Comparison of ENCODE assay signal across 1 cellular context in genomic region chr17:27478901-27479531, GRCh38.
TF ChIP-seq lines count a peak whose summit lies in the region.

No MANE protein-coding gene starts in this region.

TF ChIP-seq in GM23338, 12 proteins besides CTCF, POLR2A, EP300 and RAD21:
- TF ChIP-seq, protein P1, sequence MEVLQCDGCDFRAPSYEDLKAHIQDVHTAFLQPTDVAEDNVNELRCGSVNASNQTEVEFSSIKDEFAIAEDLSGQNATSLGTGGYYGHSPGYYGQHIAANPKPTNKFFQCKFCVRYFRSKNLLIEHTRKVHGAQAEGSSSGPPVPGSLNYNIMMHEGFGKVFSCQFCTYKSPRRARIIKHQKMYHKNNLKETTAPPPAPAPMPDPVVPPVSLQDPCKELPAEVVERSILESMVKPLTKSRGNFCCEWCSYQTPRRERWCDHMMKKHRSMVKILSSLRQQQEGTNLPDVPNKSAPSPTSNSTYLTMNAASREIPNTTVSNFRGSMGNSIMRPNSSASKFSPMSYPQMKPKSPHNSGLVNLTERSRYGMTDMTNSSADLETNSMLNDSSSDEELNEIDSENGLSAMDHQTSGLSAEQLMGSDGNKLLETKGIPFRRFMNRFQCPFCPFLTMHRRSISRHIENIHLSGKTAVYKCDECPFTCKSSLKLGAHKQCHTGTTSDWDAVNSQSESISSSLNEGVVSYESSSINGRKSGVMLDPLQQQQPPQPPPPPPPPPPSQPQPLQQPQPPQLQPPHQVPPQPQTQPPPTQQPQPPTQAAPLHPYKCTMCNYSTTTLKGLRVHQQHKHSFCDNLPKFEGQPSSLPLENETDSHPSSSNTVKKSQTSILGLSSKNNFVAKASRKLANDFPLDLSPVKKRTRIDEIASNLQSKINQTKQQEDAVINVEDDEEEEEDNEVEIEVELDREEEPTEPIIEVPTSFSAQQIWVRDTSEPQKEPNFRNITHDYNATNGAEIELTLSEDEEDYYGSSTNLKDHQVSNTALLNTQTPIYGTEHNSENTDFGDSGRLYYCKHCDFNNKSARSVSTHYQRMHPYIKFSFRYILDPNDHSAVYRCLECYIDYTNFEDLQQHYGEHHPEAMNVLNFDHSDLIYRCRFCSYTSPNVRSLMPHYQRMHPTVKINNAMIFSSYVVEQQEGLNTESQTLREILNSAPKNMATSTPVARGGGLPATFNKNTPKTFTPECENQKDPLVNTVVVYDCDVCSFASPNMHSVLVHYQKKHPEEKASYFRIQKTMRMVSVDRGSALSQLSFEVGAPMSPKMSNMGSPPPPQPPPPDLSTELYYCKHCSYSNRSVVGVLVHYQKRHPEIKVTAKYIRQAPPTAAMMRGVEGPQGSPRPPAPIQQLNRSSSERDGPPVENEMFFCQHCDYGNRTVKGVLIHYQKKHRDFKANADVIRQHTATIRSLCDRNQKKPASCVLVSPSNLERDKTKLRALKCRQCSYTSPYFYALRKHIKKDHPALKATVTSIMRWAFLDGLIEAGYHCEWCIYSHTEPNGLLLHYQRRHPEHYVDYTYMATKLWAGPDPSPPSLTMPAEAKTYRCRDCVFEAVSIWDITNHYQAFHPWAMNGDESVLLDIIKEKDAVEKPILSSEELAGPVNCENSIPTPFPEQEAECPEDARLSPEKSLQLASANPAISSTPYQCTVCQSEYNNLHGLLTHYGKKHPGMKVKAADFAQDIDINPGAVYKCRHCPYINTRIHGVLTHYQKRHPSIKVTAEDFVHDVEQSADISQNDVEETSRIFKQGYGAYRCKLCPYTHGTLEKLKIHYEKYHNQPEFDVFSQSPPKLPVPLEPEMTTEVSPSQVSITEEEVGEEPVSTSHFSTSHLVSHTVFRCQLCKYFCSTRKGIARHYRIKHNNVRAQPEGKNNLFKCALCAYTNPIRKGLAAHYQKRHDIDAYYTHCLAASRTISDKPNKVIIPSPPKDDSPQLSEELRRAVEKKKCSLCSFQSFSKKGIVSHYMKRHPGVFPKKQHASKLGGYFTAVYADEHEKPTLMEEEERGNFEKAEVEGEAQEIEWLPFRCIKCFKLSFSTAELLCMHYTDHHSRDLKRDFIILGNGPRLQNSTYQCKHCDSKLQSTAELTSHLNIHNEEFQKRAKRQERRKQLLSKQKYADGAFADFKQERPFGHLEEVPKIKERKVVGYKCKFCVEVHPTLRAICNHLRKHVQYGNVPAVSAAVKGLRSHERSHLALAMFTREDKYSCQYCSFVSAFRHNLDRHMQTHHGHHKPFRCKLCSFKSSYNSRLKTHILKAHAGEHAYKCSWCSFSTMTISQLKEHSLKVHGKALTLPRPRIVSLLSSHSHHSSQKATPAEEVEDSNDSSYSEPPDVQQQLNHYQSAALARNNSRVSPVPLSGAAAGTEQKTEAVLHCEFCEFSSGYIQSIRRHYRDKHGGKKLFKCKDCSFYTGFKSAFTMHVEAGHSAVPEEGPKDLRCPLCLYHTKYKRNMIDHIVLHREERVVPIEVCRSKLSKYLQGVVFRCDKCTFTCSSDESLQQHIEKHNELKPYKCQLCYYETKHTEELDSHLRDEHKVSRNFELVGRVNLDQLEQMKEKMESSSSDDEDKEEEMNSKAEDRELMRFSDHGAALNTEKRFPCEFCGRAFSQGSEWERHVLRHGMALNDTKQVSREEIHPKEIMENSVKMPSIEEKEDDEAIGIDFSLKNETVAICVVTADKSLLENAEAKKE (CRISPR knock-in tag; IDR thresholded peaks at IDR 0.05) = no peak
- TF ChIP-seq REST (IDR thresholded peaks at IDR 0.05; ENCODE audit: unreplicated experiment) (no peak), ZNF331 (CRISPR knock-in tag; IDR thresholded peaks at IDR 0.05; ENCODE audit: low read depth) (no peak), STAT1 (IDR thresholded peaks at IDR 0.05; ENCODE audit: unreplicated experiment) (no peak), ZNF114 (CRISPR knock-in tag; IDR thresholded peaks at IDR 0.05) (no peak), NANOG (IDR thresholded peaks at IDR 0.05; ENCODE audit: borderline replicate concordance) (no peak), EZH2phosphoT487 (IDR thresholded peaks at IDR 0.05; ENCODE audit: unreplicated experiment) (no peak), CREB1 (CRISPR knock-in tag; IDR thresholded peaks at IDR 0.05; ENCODE audit: low read depth) (no peak), JUNB (IDR thresholded peaks at IDR 0.05; ENCODE audit: unreplicated experiment) (no peak), POLR2AphosphoS5 (IDR thresholded peaks at IDR 0.05; ENCODE audit: low read depth) (no peak), EZH2 (IDR thresholded peaks at IDR 0.05; ENCODE audit: low read depth, unreplicated experiment) (no peak)
- TF ChIP-seq, protein P2, sequence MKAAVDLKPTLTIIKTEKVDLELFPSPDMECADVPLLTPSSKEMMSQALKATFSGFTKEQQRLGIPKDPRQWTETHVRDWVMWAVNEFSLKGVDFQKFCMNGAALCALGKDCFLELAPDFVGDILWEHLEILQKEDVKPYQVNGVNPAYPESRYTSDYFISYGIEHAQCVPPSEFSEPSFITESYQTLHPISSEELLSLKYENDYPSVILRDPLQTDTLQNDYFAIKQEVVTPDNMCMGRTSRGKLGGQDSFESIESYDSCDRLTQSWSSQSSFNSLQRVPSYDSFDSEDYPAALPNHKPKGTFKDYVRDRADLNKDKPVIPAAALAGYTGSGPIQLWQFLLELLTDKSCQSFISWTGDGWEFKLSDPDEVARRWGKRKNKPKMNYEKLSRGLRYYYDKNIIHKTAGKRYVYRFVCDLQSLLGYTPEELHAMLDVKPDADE (IDR thresholded peaks at IDR 0.05) = no peak
